In the genomic region with DNA sequence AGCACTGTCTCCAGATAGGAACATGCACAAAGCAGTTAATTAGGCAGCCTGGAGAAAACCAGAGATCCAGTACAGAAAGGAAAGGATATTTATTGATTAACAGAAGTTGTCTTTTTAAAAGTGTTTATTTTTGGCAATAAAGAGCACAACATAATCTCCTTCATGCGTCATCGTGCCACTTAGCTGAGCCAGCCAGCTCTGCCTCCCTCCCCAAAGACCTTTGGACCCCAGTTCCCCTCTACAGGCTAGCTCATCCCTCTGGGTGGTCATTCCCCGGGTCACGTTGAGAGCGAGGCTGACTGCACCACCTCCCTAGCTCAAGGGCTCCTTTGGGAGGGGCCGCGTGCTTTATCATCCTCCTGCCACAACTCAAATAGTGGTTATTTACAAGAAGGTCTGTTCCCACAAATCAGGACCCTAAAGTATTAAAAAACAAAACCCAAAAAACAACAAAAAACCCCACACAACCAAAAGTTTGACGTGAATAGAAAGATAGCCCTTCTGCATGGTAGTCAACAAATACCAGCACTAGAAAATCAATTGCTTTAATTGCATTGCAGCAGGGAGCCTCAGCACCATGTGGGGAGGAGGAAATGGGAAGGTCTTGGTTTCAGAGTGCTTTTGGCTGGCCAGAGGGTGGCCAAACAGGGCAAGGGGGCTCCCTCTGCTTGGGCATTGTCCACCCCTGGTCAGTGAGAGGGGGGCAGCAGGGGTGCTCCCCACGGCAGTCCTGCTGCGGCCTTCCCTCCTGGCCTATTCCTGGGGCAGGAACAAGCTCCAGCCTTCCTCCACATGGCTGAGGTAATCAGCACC, we compare ENCODE assay signal across 13 cellular contexts. TPM values are rescaled to one million over a fixed set of nuclear protein-coding genes. Genes with fewer than 3 reads are reported as not detected.
DNase-seq lines count a peak whose midpoint lies in the region; ATAC-seq and TF ChIP-seq lines count a peak whose summit lies in the region.
"Had no signal": no experiment of that assay in that cellular context is flagged by ENCODE, and none has a peak within 500 bp of the region (broad histone marks: within the 10 kb centered on the region; RNA-seq: fewer than 3 reads in every experiment).

No MANE protein-coding gene starts in this region.

- peaks cover 17% of the 10 kb centered on the region for H3K4me1 Mint-ChIP-seq in brain

- H3K4me3 Mint-ChIP-seq in brain: no peak overlapping the region

- H3K27ac Mint-ChIP-seq in brain: peak overlapping the region in 3 of 5 experiments; percentile 20 to 77 (median 65)

- H3K9me3 ChIP-seq in mucosa of descending colon: no peaks in the 10 kb centered on the region
- H3K9me3 ChIP-seq: heart right ventricle had no signal

- intact Hi-C loops in mucosa of descending colon (cut with DNase I, micrococcal nuclease): no loop called here

- in situ Hi-C loops in ACHN (cut with HindIII; ENCODE audit: low pct_ligation_motif_present, low pct_unique_long_range_greater_than_20kb, low sequenced_read_pairs): no loop called here

- no peaks in the 10 kb centered on the region for H3K9me3 Mint-ChIP-seq in brain

- ATAC-seq in mucosa of descending colon: peak; percentile 77
- ATAC-seq in HG03039 (IDR thresholded peaks at IDR 0.05; ENCODE audit: unreplicated experiment): no peak
- no peak for ATAC-seq in GM21526 (IDR thresholded peaks at IDR 0.05; ENCODE audit: low FRiP score, unreplicated experiment)
- no peak for ATAC-seq in HG03342 (IDR thresholded peaks at IDR 0.05; ENCODE audit: unreplicated experiment)
- ATAC-seq: heart right ventricle had no signal

- DNase-seq in ACHN (peak; percentile 80), HT-29 (ENCODE audit: low spot score) (peak; percentile 46), mucosa of descending colon (peak; percentile 50 to 67 (median 58)), T-helper 9 cell (no peak)
- DNase-seq: activated gamma-delta T cell treated with Interleukin-2 at 50 U/mL for 16 hours, heart right ventricle, PC-9, WERI-Rb-1 had no signal

- H3K4me3 ChIP-seq in mucosa of descending colon: no peak overlapping the region
- H3K4me3 ChIP-seq: heart right ventricle, PC-9, smooth muscle cell had no signal

- peaks cover 19% of the 10 kb centered on the region for H3K4me1 ChIP-seq in mucosa of descending colon (ENCODE audit: low read depth)

- no peak for TF ChIP-seq CTCF in brain (conservative IDR thresholded peaks at IDR 0.05)
- TF ChIP-seq CTCF in mucosa of descending colon (IDR thresholded peaks at IDR 0.05): no peak

- peaks cover 20% of the 10 kb centered on the region for H3K36me3 ChIP-seq in mucosa of descending colon (ENCODE audit: low read depth)

- H3K27me3 Mint-ChIP-seq in brain: no peaks in the 10 kb centered on the region

- H3K36me3 Mint-ChIP-seq in brain: peaks cover 44% of the 10 kb centered on the region

RNA-seq across cellular contexts. Expression of a gene that starts 9.6 kb away (rescaled TPM):
- 151 and 174 TPM in 2 replicates for total RNA-seq in HT-29 (2014; rRNA removed; shearing (Covaris generic))
- 108 TPM for polyA plus RNA-seq in brain (ENCODE audit: insufficient read depth, low read depth, low replicate concordance)
- total RNA-seq in mucosa of descending colon: 10 to 100 TPM; 50.0 to 51.3 (median 51.0) TPM

RNA-seq across cellular contexts. Expression of a gene that starts 14.2 kb away (rescaled TPM):
- total RNA-seq in HT-29 (2014; rRNA removed; shearing (Covaris generic)): 118 and 122 TPM in 2 replicates
- polyA plus RNA-seq in brain (ENCODE audit: insufficient read depth, low read depth, low replicate concordance): 25.2 TPM
- total RNA-seq in mucosa of descending colon: 100 to 1,000 TPM in 2 of 3 donors, 10 to 100 TPM in 1; 68.4 to 143 (median 101) TPM

RNA-seq across cellular contexts. Expression of a gene that starts 24.8 kb away (rescaled TPM):
- total RNA-seq in HT-29 (2014; rRNA removed; shearing (Covaris generic)): 54.1 and 65.4 TPM in 2 replicates
- polyA plus RNA-seq in brain (ENCODE audit: insufficient read depth, low read depth, low replicate concordance): 69.5 TPM
- 100 to 1,000 TPM in 2 of 3 donors, 10 to 100 TPM in 1; 98.0 to 147 (median 109) TPM for total RNA-seq in mucosa of descending colon

RNA-seq across cellular contexts. Expression of a gene that starts 24.9 kb away (rescaled TPM):
- total RNA-seq in HT-29 (2014; rRNA removed; shearing (Covaris generic)): 44.3 and 46.4 TPM in 2 replicates
- polyA plus RNA-seq in brain (ENCODE audit: insufficient read depth, low read depth, low replicate concordance): 66.3 TPM
- 10 to 100 TPM; 43.2 to 63.7 (median 53.8) TPM for total RNA-seq in mucosa of descending colon
